In the genomic region with DNA sequence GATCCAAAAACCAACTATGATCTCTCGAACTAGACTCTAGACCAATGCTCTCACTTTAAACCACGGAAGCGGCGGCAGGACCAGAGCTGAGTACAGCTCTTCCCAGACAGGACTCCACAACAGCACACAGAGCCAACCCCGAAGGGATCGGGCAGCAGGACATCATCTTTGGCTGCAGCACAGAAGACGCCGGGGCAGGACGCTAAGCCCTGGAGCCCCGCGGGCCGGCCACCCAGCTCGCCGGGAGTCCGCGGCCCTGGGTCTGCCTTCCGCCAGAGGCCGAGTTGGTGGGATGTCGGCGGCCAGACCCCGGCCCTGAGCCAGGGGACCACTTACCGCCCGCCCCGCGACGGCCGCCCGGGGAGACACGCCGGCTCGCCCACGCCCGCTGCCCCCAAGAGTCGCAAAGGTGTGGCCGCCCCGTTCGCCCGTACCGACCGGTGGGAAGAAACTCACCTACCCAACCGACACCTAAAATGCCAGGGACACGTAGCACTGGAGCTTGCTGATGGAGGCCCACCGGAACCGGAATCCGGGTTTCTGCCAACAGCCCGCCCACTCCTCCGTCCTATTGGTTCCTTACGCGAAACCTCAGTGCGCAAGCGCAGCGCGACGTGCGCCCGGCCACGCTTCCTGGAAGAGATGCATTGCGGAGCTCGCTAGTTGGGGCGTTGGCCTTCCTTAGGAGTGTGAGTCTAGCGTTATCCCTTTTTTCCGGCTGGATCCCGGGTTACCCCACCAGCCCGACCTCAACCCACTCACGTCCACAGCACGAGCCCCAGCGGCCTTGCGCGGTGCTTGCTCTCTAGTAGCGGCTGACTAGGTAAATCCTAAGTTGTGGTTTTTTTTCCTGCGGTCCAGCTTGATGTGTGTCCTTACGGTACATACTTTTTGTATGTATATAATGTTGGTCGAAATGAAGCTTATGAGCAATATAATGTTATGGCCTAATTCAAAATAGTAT, we compare ENCODE assay signal across 8 cellular contexts. TPM values are rescaled to one million over a fixed set of nuclear protein-coding genes. Genes with fewer than 3 reads are reported as not detected.
A peak's percentile ranks its signal among the peaks of the same experiment; 100 is the strongest.
DNase-seq lines count a peak whose midpoint lies in the region; ATAC-seq, FAIRE-seq and TF ChIP-seq lines count a peak whose summit lies in the region.

TSS of gene SEC61G (minus strand) at position 510 of the 964 bp plus-strand sequence. CDS start 1,623 bp downstream, outside the sequence.

- 0% methylated on average over 62 to 73 of the region's 73 CpGs for WGBS in small intestine, 3 donors

- H3K27ac ChIP-seq in small intestine (ENCODE audit: low read depth in 1 of 2, low read length in 1 of 2): peak within 1 kb of the TSS; percentile 83 to 99

- no peaks in the 10 kb centered on the region for H3K27me3 ChIP-seq in bronchial epithelial cell (ENCODE audit: control insufficient read depth, insufficient read depth, low read length)
- no peaks in the 10 kb centered on the region for H3K27me3 ChIP-seq in small intestine (ENCODE audit: control insufficient read depth in 2 of 2, insufficient read depth in 2 of 2, low read length in 2 of 2)

- DNase-seq in AG04449 (ENCODE audit: low read depth, low spot score) (peak; percentile 87), NCI-H2227 treated with DMSO at 0.1 percent for 48 hours (lab: John Stamatoyannopoulos, UW) (peak; percentile 93), bronchial epithelial cell (ENCODE audit: low read depth) (peak; percentile 94), iPS-NIHi11 (ENCODE audit: low spot score) (peak; percentile 94), small intestine (peak; percentile 97)

- TF ChIP-seq CTCF in AG04449 (IDR thresholded peaks at IDR 0.05; ENCODE audit: insufficient read depth, low read length, missing control alignments) (no peak), WI38 (IDR thresholded peaks at IDR 0.05; ENCODE audit: low read depth, low read length) (no peak), bronchial epithelial cell (IDR thresholded peaks at IDR 0.05; ENCODE audit: insufficient read depth, low read length, severe bottlenecking) (no peak)

- ATAC-seq in GM18907 (IDR thresholded peaks at IDR 0.05; ENCODE audit: unreplicated experiment) (peak; percentile 99), HG03159 (IDR thresholded peaks at IDR 0.05; ENCODE audit: unreplicated experiment) (peak; percentile 97)

- H3K9me3 ChIP-seq in small intestine (ENCODE audit: control insufficient read depth, low read depth): no peaks in the 10 kb centered on the region

- H3K4me1 ChIP-seq in small intestine (ENCODE audit: control insufficient read depth in 2 of 2, insufficient read depth in 1 of 2, low read depth in 1 of 2, low read length in 1 of 2): peaks cover 0 to 2% of the 10 kb centered on the region in 2 donors

- CTCF ChIA-PET in AG04449 (lab: Yijun Ruan, JAX): interaction anchor here (1.0 to 5.4 kb wide), 9 partner anchors 9 to 518 kb away, joined by 3 to 61 read pairs (median 3); no protein-coding TSS in a partner anchor

- FAIRE-seq in bronchial epithelial cell (lab: Jason Lieb, UNC) (peak; percentile 86), small intestine (lab: Jason Lieb, UNC) (no peak)

- POLR2A ChIA-PET in AG04449 (lab: Yijun Ruan, JAX): interaction anchor here (0.6 to 2.0 kb wide), 13 partner anchors 10 to 1207 kb away, joined by 3 to 10 read pairs (median 5); no protein-coding TSS in a partner anchor

- H3K4me3 ChIP-seq in AG04449 (ENCODE audit: low read depth, low read length) (peak within 1 kb of the TSS; percentile 86), WI38 (ENCODE audit: low read depth, low read length) (peak within 1 kb of the TSS; percentile 94), bronchial epithelial cell (ENCODE audit: low read depth, low read length) (peak within 1 kb of the TSS; percentile 91), small intestine (ENCODE audit: low read depth in 1 of 2, low read length in 2 of 2) (peak within 1 kb of the TSS; percentile 85 to 96)

- H3K36me3 ChIP-seq in bronchial epithelial cell (ENCODE audit: control insufficient read depth, insufficient read depth, low read length): peaks cover 5% of the 10 kb centered on the region
- H3K36me3 ChIP-seq in small intestine (ENCODE audit: control insufficient read depth in 2 of 2, insufficient read depth in 2 of 2, low read length in 2 of 2): peaks cover 2 to 3% of the 10 kb centered on the region in 2 donors

RNA-seq across cellular contexts. Expression of gene SEC61G, which starts in this region (rescaled TPM):
- 214 and 489 TPM in 2 replicates for total RNA-seq in bronchial epithelial cell
- 100 to 1,000 TPM; 297 to 506 (median 402) TPM for polyA plus RNA-seq in small intestine

Comparison
In these comparisons a context has a peak if more than half of its experiments do, and no peak if none do; other contexts are left out.
1. Peak in every context shown above with its lines: DNase-seq, ATAC-seq, H3K4me3 ChIP-seq and H3K27ac ChIP-seq.